In the genomic region with DNA sequence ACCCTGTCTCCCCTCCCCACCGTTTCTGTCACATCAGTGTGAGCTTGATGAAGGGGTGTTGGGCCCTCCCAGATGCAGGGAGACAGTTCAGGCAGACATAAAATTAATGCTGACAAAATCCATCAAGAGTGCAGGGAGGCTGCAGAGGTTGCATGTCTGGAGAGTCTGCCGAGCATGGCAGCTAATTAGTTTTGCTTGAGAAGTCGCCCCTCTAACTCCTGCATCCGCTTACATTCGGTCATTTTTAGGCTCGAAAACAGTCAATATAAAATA, we compare ENCODE assay signal across 16 cellular contexts. TPM values are rescaled to one million over a fixed set of nuclear protein-coding genes. Genes with fewer than 3 reads are reported as not detected.
DNase-seq lines count a peak whose midpoint lies in the region; FAIRE-seq and TF ChIP-seq lines count a peak whose summit lies in the region.
"Had no signal": no experiment of that assay in that cellular context is flagged by ENCODE, and none has a peak within 500 bp of the region (broad histone marks: within the 10 kb centered on the region; RNA-seq: fewer than 3 reads in every experiment).

No MANE protein-coding gene starts in this region.

- H3K4me1 Mint-ChIP-seq in nephron progenitor cell = peaks cover 27% of the 10 kb centered on the region

- FAIRE-seq in keratinocyte (lab: Jason Lieb, UNC) = no peak
- FAIRE-seq: D721Med, H54 had no signal

- H3K27me3 Mint-ChIP-seq in nephron progenitor cell (ENCODE audit: low read depth, poor library complexity) = peaks cover 8% of the 10 kb centered on the region
- H3K27me3 Mint-ChIP-seq: CD4-positive, alpha-beta T cell had no signal

- no peaks in the 10 kb centered on the region for H3K79me2 ChIP-seq in keratinocyte (ENCODE audit: control insufficient read depth, insufficient read depth, low read length)
- no peaks in the 10 kb centered on the region for H3K79me2 ChIP-seq in smooth muscle cell (ENCODE audit: low read depth)

- peaks cover 17% of the 10 kb centered on the region for H3K9me3 Mint-ChIP-seq in nephron progenitor cell
- H3K9me3 Mint-ChIP-seq: CD4-positive, alpha-beta T cell had no signal

- TF ChIP-seq CTCF in keratinocyte (optimal IDR thresholded peaks at IDR 0.05 in 1 of 3, IDR thresholded peaks at IDR 0.05 in 1 of 3, conservative IDR thresholded peaks at IDR 0.05 in 1 of 3; ENCODE audit: extremely low read depth in 1 of 3, insufficient read depth in 2 of 3, low read length in 3 of 3) (no peak), smooth muscle cell (IDR thresholded peaks at IDR 0.05; ENCODE audit: borderline replicate concordance, insufficient read depth, poor library complexity, severe bottlenecking) (no peak), nephron progenitor cell (IDR thresholded peaks at IDR 0.05) (no peak)

- DNase-seq in SK-N-DZ (ENCODE audit: low spot score) (peak; percentile 40), keratinocyte (ENCODE audit: low read depth, low spot score) (no peak), smooth muscle cell (lab: John Stamatoyannopoulos, UW; ENCODE audit: unreplicated experiment) (no peak), nephron progenitor cell (no peak), COLO668 (lab: John Stamatoyannopoulos, UW; ENCODE audit: unreplicated experiment) (no peak), GOT3 (lab: John Stamatoyannopoulos, UW) (no peak)
- DNase-seq: 8988T; AML-193; C1 segment of cervical spinal cord; CD4-positive, alpha-beta T cell; DMS153; GF-D8; KG1 had no signal

- H3K4me3 ChIP-seq in BLaER1 treated with 17β-estradiol and CSF1 and Interleukin-3, amounts not matched to agents 10 nM and 100 nM = no peak overlapping the region
- H3K4me3 ChIP-seq in keratinocyte (ENCODE audit: control insufficient read depth in 2 of 3, extremely low read depth in 1 of 3, insufficient read depth in 2 of 3, low read depth in 1 of 3, low read length in 3 of 3) = no peak overlapping the region
- H3K4me3 ChIP-seq in smooth muscle cell = no peak overlapping the region

- H3K27me3 ChIP-seq in BLaER1 treated with 17β-estradiol and CSF1 and Interleukin-3, amounts not matched to agents 10 nM and 100 nM = no peaks in the 10 kb centered on the region; a peak in 1 of 22 replicates
- no peaks in the 10 kb centered on the region for H3K27me3 ChIP-seq in keratinocyte (ENCODE audit: control insufficient read depth, extremely low read depth, insufficient read depth, low read length)
- no peaks in the 10 kb centered on the region for H3K27me3 ChIP-seq in smooth muscle cell (ENCODE audit: low read depth)

- H4K20me1 ChIP-seq in BLaER1 treated with 17β-estradiol and CSF1 and Interleukin-3, amounts not matched to agents 10 nM and 100 nM = no peaks in the 10 kb centered on the region
- H4K20me1 ChIP-seq in keratinocyte (ENCODE audit: control insufficient read depth, extremely low read depth, insufficient read depth, low read length) (no peaks in the 10 kb centered on the region), smooth muscle cell (ENCODE audit: low read depth) (no peaks in the 10 kb centered on the region)

- H3K27ac ChIP-seq in BLaER1 treated with 17β-estradiol and CSF1 and Interleukin-3, amounts not matched to agents 10 nM and 100 nM = no peak overlapping the region; a peak in 1 of 22 replicates
- peak overlapping the region; percentile 31 for H3K27ac ChIP-seq in keratinocyte (ENCODE audit: control insufficient read depth, insufficient read depth, low read length)
- H3K27ac ChIP-seq in smooth muscle cell (ENCODE audit: low read depth) = peak overlapping the region; percentile 84

- no peak overlapping the region for H3K4me3 Mint-ChIP-seq in nephron progenitor cell
- H3K4me3 Mint-ChIP-seq: CD4-positive, alpha-beta T cell had no signal

- H3K9ac ChIP-seq in BLaER1 treated with 17β-estradiol and CSF1 and Interleukin-3, amounts not matched to agents 10 nM and 100 nM = no peak overlapping the region
- H3K9ac ChIP-seq in keratinocyte (ENCODE audit: control insufficient read depth, extremely low read depth, insufficient read depth, low read length) (no peak overlapping the region), smooth muscle cell (ENCODE audit: low read depth) (peak overlapping the region; percentile 60)

- no peaks in the 10 kb centered on the region for H3K9me1 ChIP-seq in keratinocyte (ENCODE audit: control insufficient read depth, extremely low read depth, insufficient read depth, low read length)

- H3K4me2 ChIP-seq in BLaER1 treated with 17β-estradiol and CSF1 and Interleukin-3, amounts not matched to agents 10 nM and 100 nM = peak overlapping the region; percentile 9 to 60 (median 35); a peak in 14 of 22 replicates
- H3K4me2 ChIP-seq in keratinocyte (ENCODE audit: control insufficient read depth, extremely low read depth, insufficient read depth, low read depth, low read length) = peak overlapping the region; percentile 8
- H3K4me2 ChIP-seq in smooth muscle cell = peak overlapping the region; percentile 9

- dilution Hi-C loops in keratinocyte (cut with MboI; ENCODE audit: extremely low pct_ligation_motif_present, low sequenced_read_pairs) = no loop called here

- H2AFZ ChIP-seq in keratinocyte (ENCODE audit: control insufficient read depth, low read length) (no peak overlapping the region), smooth muscle cell (ENCODE audit: low read depth) (peak overlapping the region; percentile 29)

- no peaks in the 10 kb centered on the region for H3K36me3 ChIP-seq in BLaER1 treated with 17β-estradiol and CSF1 and Interleukin-3, amounts not matched to agents 10 nM and 100 nM
- H3K36me3 ChIP-seq in keratinocyte (ENCODE audit: control insufficient read depth in 2 of 2, extremely low read depth in 1 of 2, insufficient read depth in 2 of 2, low read length in 2 of 2) = no peaks in the 10 kb centered on the region
- H3K36me3 ChIP-seq in smooth muscle cell (ENCODE audit: low read depth) = no peaks in the 10 kb centered on the region

- no peaks in the 10 kb centered on the region for H3K36me3 Mint-ChIP-seq in nephron progenitor cell (ENCODE audit: low read depth)

- H3K27ac Mint-ChIP-seq in nephron progenitor cell = no peak overlapping the region
- H3K27ac Mint-ChIP-seq: CD4-positive, alpha-beta T cell had no signal

- peaks cover 12 to 27% (median 20%) of the 10 kb centered on the region in 10 experiments; a peak in 19 of 20 replicates for H3K4me1 ChIP-seq in BLaER1 treated with 17β-estradiol and CSF1 and Interleukin-3, amounts not matched to agents 10 nM and 100 nM
- H3K4me1 ChIP-seq in keratinocyte (ENCODE audit: control insufficient read depth, extremely low read depth, insufficient read depth, low read length) (peaks cover 15% of the 10 kb centered on the region), smooth muscle cell (ENCODE audit: low read depth) (peaks cover 2% of the 10 kb centered on the region)

- peaks cover 8 to 18% (median 14%) of the 10 kb centered on the region in 11 experiments; a peak in 19 of 22 replicates for H3K9me3 ChIP-seq in BLaER1 treated with 17β-estradiol and CSF1 and Interleukin-3, amounts not matched to agents 10 nM and 100 nM (replicated peaks in 1 of 11)
- H3K9me3 ChIP-seq in keratinocyte (ENCODE audit: control insufficient read depth, low read depth, low read length) (no peaks in the 10 kb centered on the region), smooth muscle cell (replicated peaks; ENCODE audit: low read depth) (no peaks in the 10 kb centered on the region)

- 72% methylated on average over 6 of the region's 6 CpGs for WGBS in smooth muscle cell (ENCODE audit: low lambda C conversion rate)

- peaks cover 38% of the 10 kb centered on the region for H3F3A ChIP-seq in smooth muscle cell (ENCODE audit: low read depth)

RNA-seq across cellular contexts. Expression of a gene that starts 44.9 kb away (rescaled TPM):
- 0.87 and 1.9 TPM in 2 replicates for polyA plus RNA-seq in SK-N-DZ (2014; cell fraction: cytosol; rRNA removed)
- polyA plus RNA-seq in SK-N-DZ (2014; cell fraction: nucleus; rRNA removed) = 2.1 and 6.9 TPM in 2 replicates
- polyA plus RNA-seq in keratinocyte (1.1 to 1.8 TPM (median 1.2 TPM) in 3 replicates), smooth muscle cell (2.9 and 4.0 TPM in 2 replicates)
- polyA plus RNA-seq in keratinocyte (2011; ENCODE audit: low read depth) = 0.60 TPM
- polyA plus RNA-seq in keratinocyte (2011; cell fraction: cytosol; rRNA removed) = 0.44 and 0.74 TPM in 2 replicates
- polyA plus RNA-seq in keratinocyte (2011; cell fraction: nucleus; rRNA removed) = 1.5 and 1.6 TPM in 2 replicates
- 0.21 and 1.3 TPM in 2 replicates for polyA plus RNA-seq in keratinocyte (2012; ENCODE audit: low replicate concordance)
- polyA minus RNA-seq in keratinocyte = 0.49 to 1.4 TPM (median 1.0 TPM) in 3 replicates
- 0.96 TPM for polyA minus RNA-seq in keratinocyte (2011; cell fraction: cytosol; rRNA and poly(A)+ RNA removed)
- polyA minus RNA-seq in keratinocyte (2011; cell fraction: nucleus; rRNA and poly(A)+ RNA removed) = 1.2 and 1.5 TPM in 2 replicates
- 1.7 and 2.6 TPM in 2 replicates for total RNA-seq in smooth muscle cell

RNA-seq across cellular contexts. Expression of a gene that starts 56.0 kb away (rescaled TPM):
- 13.7 and 21.7 TPM in 2 replicates for polyA plus RNA-seq in SK-N-DZ (2014; cell fraction: cytosol; rRNA removed)
- polyA plus RNA-seq in SK-N-DZ (2014; cell fraction: nucleus; rRNA removed) = 35.7 and 36.9 TPM in 2 replicates
- polyA plus RNA-seq in keratinocyte = 11.5 to 14.4 TPM (median 13.5 TPM) in 3 replicates
- 10.0 TPM for polyA plus RNA-seq in keratinocyte (2011; ENCODE audit: low read depth)
- polyA plus RNA-seq in keratinocyte (2011; cell fraction: cytosol; rRNA removed) = 9.6 and 11.6 TPM in 2 replicates
- 21.0 and 23.5 TPM in 2 replicates for polyA plus RNA-seq in keratinocyte (2011; cell fraction: nucleus; rRNA removed)
- polyA plus RNA-seq in keratinocyte (2012; ENCODE audit: low replicate concordance) = 11.2 and 18.3 TPM in 2 replicates
- polyA minus RNA-seq in keratinocyte = 10.9 to 16.3 TPM (median 16.3 TPM) in 3 replicates
- 14.6 TPM for polyA minus RNA-seq in keratinocyte (2011; cell fraction: cytosol; rRNA and poly(A)+ RNA removed)
- 8.4 and 12.4 TPM in 2 replicates for polyA minus RNA-seq in keratinocyte (2011; cell fraction: nucleus; rRNA and poly(A)+ RNA removed)
- total RNA-seq in smooth muscle cell = 6.6 and 10.5 TPM in 2 replicates
- polyA plus RNA-seq in smooth muscle cell = 13.6 and 15.5 TPM in 2 replicates

Comparison
In these comparisons a context has a peak if more than half of its experiments do, and no peak if none do; other contexts are left out.
1. H3K27ac ChIP-seq: peak in keratinocyte (single experiment) and smooth muscle cell (single experiment); none in BLaER1 treated with 17β-estradiol and CSF1 and Interleukin-3, amounts not matched to agents 10 nM and 100 nM (0 of 11).
2. Peak in every context shown above with its lines, with median percentiles within 50 percentile points of each other: H3K4me2 ChIP-seq.